In genomic region chr18:50659091-50660003, GRCh38 we compare ENCODE assay signal across 10 cellular contexts.
DNase-seq lines count a peak whose midpoint lies in the region; ATAC-seq and TF ChIP-seq lines count a peak whose summit lies in the region.
"Had no signal": no experiment of that assay in that cellular context is flagged by ENCODE, and none has a peak within 500 bp of the region (broad histone marks: within the 10 kb centered on the region; RNA-seq: fewer than 3 reads in every experiment).

No MANE protein-coding gene starts in this region.

- no peaks in the 10 kb centered on the region for H3K79me2 ChIP-seq in smooth muscle cell (ENCODE audit: low read depth)

- TF ChIP-seq POLR2A in vagina (IDR thresholded peaks at IDR 0.05) = no peak

- intact Hi-C loops in Right ventricle myocardium superior (cut with DNase I) (no loop called here), vagina (cut with DNase I) (loop anchor here (5.0 kb wide), 1 partner anchor 302 kb away; no protein-coding TSS in a partner anchor)

- no peaks in the 10 kb centered on the region for H4K20me1 ChIP-seq in smooth muscle cell (ENCODE audit: low read depth)

- H3F3A ChIP-seq in smooth muscle cell (ENCODE audit: low read depth) = no peaks in the 10 kb centered on the region

- H3K4me2 ChIP-seq in smooth muscle cell = no peak overlapping the region

- H3K4me3 ChIP-seq in smooth muscle cell (no peak overlapping the region), vagina (no peak overlapping the region)

- H3K27me3 ChIP-seq in smooth muscle cell (ENCODE audit: low read depth) (no peaks in the 10 kb centered on the region), vagina (no peaks in the 10 kb centered on the region)

- peak; percentile 85 for DNase-seq in HT1080 (ENCODE audit: low read depth)
- DNase-seq in SW480 (ENCODE audit: low spot score) = peak; percentile 11
- no peak for DNase-seq in Right ventricle myocardium superior
- no peak for DNase-seq in smooth muscle cell (lab: John Stamatoyannopoulos, UW; ENCODE audit: unreplicated experiment)
- DNase-seq in vagina (ENCODE audit: extremely low spot score in 2 of 2) = no peak
- DNase-seq in activated CD4-positive, alpha-beta T cell treated with anti-CD3 and anti-CD28 coated beads, Interleukin-2, amount 50 U/mL, for 1 hour = no peak
- no peak for DNase-seq in ecto neural progenitor cell (ENCODE audit: low spot score)
- DNase-seq: NCI-H446 treated with DMSO at 0.1 percent for 48 hours had no signal

- H3K4me1 ChIP-seq in smooth muscle cell (ENCODE audit: low read depth) (peaks cover 6% of the 10 kb centered on the region), vagina (no peaks in the 10 kb centered on the region)

- WGBS in smooth muscle cell (ENCODE audit: low lambda C conversion rate) = 65% methylated on average over 13 of the region's 13 CpGs

- ATAC-seq in Right ventricle myocardium superior (ENCODE audit: poor library complexity) = peak; percentile 51
- ATAC-seq in GM21447 (IDR thresholded peaks at IDR 0.05; ENCODE audit: unreplicated experiment) = no peak

- no peak overlapping the region for H2AFZ ChIP-seq in smooth muscle cell (ENCODE audit: low read depth)

- peak; percentile 3 for TF ChIP-seq CTCF in smooth muscle cell (IDR thresholded peaks at IDR 0.05; ENCODE audit: borderline replicate concordance, insufficient read depth, poor library complexity, severe bottlenecking)
- no peak for TF ChIP-seq CTCF in vagina (IDR thresholded peaks at IDR 0.05)

- H3K36me3 ChIP-seq in smooth muscle cell (ENCODE audit: low read depth) (no peaks in the 10 kb centered on the region), vagina (no peaks in the 10 kb centered on the region)

- H3K27ac ChIP-seq in smooth muscle cell (ENCODE audit: low read depth) = no peak overlapping the region
- no peak overlapping the region for H3K27ac ChIP-seq in vagina
- H3K27ac ChIP-seq: VCaP had no signal

- no peak overlapping the region for H3K9ac ChIP-seq in smooth muscle cell (ENCODE audit: low read depth)

- H3K9me3 ChIP-seq in smooth muscle cell (replicated peaks; ENCODE audit: low read depth) (no peaks in the 10 kb centered on the region), vagina (no peaks in the 10 kb centered on the region)

Comparison
In these comparisons a context has a peak if more than half of its experiments do, and no peak if none do; other contexts are left out.
1. DNase-seq: peak in HT1080 (single experiment) and SW480 (single experiment); none in Right ventricle myocardium superior (single experiment), smooth muscle cell (single experiment), vagina (0 of 2), activated CD4-positive, alpha-beta T cell treated with anti-CD3 and anti-CD28 coated beads, Interleukin-2, amount 50 U/mL, for 1 hour (single experiment) and ecto neural progenitor cell (single experiment).